Comparison of ENCODE assay signal across 8 cellular contexts in the genomic region with DNA sequence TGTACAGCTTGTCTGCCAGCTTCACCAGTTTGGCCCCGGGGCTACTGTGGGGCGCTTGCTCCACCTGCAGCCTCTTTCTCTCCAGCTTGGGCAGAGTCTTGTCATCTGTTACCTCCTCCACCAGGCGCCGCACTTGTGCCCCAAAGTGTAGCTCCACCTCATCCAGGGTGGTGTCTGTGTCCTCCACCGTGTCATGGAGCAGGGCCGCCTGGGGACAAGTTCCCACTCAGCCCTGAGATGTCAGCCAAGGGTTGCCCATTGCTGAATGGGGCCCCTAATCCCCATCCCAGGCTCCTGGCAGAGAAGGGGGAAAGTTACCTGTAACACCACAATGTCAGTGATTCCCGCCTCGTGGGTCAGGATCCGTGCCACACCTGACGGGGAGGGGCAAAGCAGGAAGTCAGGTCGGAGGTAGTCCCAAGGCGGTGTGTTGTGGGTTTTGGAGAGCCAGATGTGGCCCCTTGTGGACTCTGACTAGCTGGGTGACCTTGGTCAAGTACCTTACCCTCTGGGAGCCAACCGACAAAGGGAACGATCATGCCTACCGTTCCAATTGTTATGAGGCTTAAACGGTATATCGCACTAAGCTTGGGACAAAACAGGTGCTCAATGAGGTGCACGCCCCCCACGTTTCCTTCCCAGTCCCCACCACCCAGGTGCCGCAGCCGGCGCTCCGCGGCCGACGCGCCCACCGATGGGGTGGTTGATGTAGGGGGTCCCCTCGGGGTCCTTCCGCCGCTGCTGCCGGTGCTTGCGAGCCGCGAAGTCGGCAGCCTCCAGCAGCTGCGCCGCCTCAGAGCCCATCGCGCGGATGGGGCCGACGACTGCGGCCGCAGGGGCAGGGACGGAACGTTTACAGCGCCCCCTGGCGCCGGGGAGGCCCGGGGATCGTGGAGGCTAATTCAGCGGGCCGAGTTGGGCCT. TPM values are rescaled to one million over a fixed set of nuclear protein-coding genes. Genes with fewer than 3 reads are reported as not detected.
DNase-seq lines count a peak whose midpoint lies in the region; ATAC-seq and TF ChIP-seq lines count a peak whose summit lies in the region.

A gene with protein sequence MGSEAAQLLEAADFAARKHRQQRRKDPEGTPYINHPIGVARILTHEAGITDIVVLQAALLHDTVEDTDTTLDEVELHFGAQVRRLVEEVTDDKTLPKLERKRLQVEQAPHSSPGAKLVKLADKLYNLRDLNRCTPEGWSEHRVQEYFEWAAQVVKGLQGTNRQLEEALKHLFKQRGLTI (minus strand): TSS at position 813 of the 923 bp plus-strand sequence. CDS start 9 bp downstream, at position 804.

- H3K27ac ChIP-seq in HUES48 (ENCODE audit: low read depth, low read length) (no peak within 1 kb of the TSS), OCI-LY1 (ENCODE audit: low read depth, low read length, poor library complexity, severe bottlenecking) (peak within 1 kb of the TSS; percentile 90)

- H3K9ac ChIP-seq in HUES48 (ENCODE audit: low read depth, low read length) (peak within 1 kb of the TSS; percentile 38), OCI-LY1 (ENCODE audit: low read length) (peak within 1 kb of the TSS; percentile 89)

- H3K9me3 ChIP-seq in HUES48 (ENCODE audit: control insufficient read depth, insufficient read depth, low read length), result no peaks in the 10 kb centered on the region
- no peaks in the 10 kb centered on the region for H3K9me3 ChIP-seq in OCI-LY1 (ENCODE audit: low read length)
- H3K9me3 ChIP-seq in mononuclear cell (ENCODE audit: low read depth, low read length), result no peaks in the 10 kb centered on the region

- H3K27ac Mint-ChIP-seq in Calu3 (ENCODE audit: unreplicated experiment), result peak within 1 kb of the TSS; percentile 96

- DNase-seq in Calu3, result peak; percentile 98
- DNase-seq in activated CD8-positive, alpha-beta memory T cell treated with anti-CD3 and anti-CD28 coated beads, Interleukin-2, amount 50 U/mL, for 4 hours, result peak; percentile 91
- peak; percentile 92 for DNase-seq in epidermal melanocyte (ENCODE audit: insufficient read length, low spot score)
- DNase-seq in stimulated activated CD8-positive, alpha-beta memory T cell treated with anti-CD3 and anti-CD28 coated beads, Interleukin-4, amount 100 ng/mL, for 1 hour (ENCODE audit: low read depth in 2 of 2, low spot score in 1 of 2), result peak; percentile 79 to 84

- H3K27me3 Mint-ChIP-seq in Calu3 (ENCODE audit: unreplicated experiment), result no peaks in the 10 kb centered on the region

- H4K20me1 ChIP-seq in OCI-LY1 (ENCODE audit: insufficient read depth, low read length), result no peaks in the 10 kb centered on the region

- H3K36me3 ChIP-seq in HUES48 (ENCODE audit: control insufficient read depth, insufficient read depth, low read length), result peaks cover 6% of the 10 kb centered on the region
- peaks cover 4% of the 10 kb centered on the region; the same call in 1 of the 2 replicates for H3K36me3 ChIP-seq in OCI-LY1 (ENCODE audit: insufficient read depth, low read length)

- no TSS peak for BruUV-seq in Calu3 (replicated peaks; lab: Mats Ljungman, UMichigan)

- H3K4me1 ChIP-seq in HUES48 (ENCODE audit: control insufficient read depth, insufficient read depth, low read length) (peaks cover 24% of the 10 kb centered on the region), OCI-LY1 (ENCODE audit: insufficient read depth, low read length, severe bottlenecking) (peaks cover 55% of the 10 kb centered on the region), mononuclear cell (ENCODE audit: insufficient read depth, low read length) (peaks cover 75% of the 10 kb centered on the region)

- no peaks in the 10 kb centered on the region for H3K9me3 Mint-ChIP-seq in Calu3 (ENCODE audit: low read depth, unreplicated experiment)

- H3K27me3 ChIP-seq in HUES48 (ENCODE audit: control insufficient read depth, insufficient read depth, low read length), result peaks cover 9% of the 10 kb centered on the region; the same call in 1 of the 2 replicates
- no peaks in the 10 kb centered on the region for H3K27me3 ChIP-seq in OCI-LY1 (ENCODE audit: insufficient read depth, low read length)
- H3K27me3 ChIP-seq in mononuclear cell (ENCODE audit: insufficient read depth, low read length), result no peaks in the 10 kb centered on the region

- TF ChIP-seq CTCF in Calu3 (IDR thresholded peaks at IDR 0.05; ENCODE audit: unreplicated experiment) (peak; percentile 91), OCI-LY1 (IDR thresholded peaks at IDR 0.05; ENCODE audit: low read length) (peak; percentile 92)

- H3K9me2 ChIP-seq in OCI-LY1 (ENCODE audit: low read depth, low read length), result no peaks in the 10 kb centered on the region

- H3K4me1 Mint-ChIP-seq in Calu3 (ENCODE audit: low read depth, unreplicated experiment), result peaks cover 56% of the 10 kb centered on the region

- peaks cover 62% of the 10 kb centered on the region for H3K36me3 Mint-ChIP-seq in Calu3 (ENCODE audit: insufficient read depth, unreplicated experiment)

- peak within 1 kb of the TSS; percentile 84 for H3K4me3 ChIP-seq in HUES48 (ENCODE audit: low read depth, low read length)
- peak within 1 kb of the TSS; percentile 92 for H3K4me3 ChIP-seq in OCI-LY1 (ENCODE audit: low read depth, low read length, poor library complexity, severe bottlenecking)
- peak within 1 kb of the TSS; percentile 67 for H3K4me3 ChIP-seq in mononuclear cell (ENCODE audit: low read length)

- H2AFZ ChIP-seq in OCI-LY1 (ENCODE audit: low read length), result peak within 1 kb of the TSS; percentile 21; the same call in 1 of the 2 replicates

- H3F3A ChIP-seq in OCI-LY1 (ENCODE audit: insufficient read depth, low read length), result no peaks in the 10 kb centered on the region

- H3K4me3 Mint-ChIP-seq in Calu3 (ENCODE audit: low read depth, unreplicated experiment), result peak within 1 kb of the TSS; percentile 92

- peak within 1 kb of the TSS; percentile 95 for H3K4me2 ChIP-seq in OCI-LY1 (ENCODE audit: low read length)

- peak; percentile 44 for ATAC-seq in GM21390 (IDR thresholded peaks at IDR 0.05; ENCODE audit: unreplicated experiment)

- intact Hi-C loops in Calu3 (cut with micrococcal nuclease; ENCODE audit: unreplicated experiment), result loop anchor here (2.0 to 5.0 kb wide), 2 partner anchors 100 to 283 kb away; no protein-coding TSS in a partner anchor

- H3K79me2 ChIP-seq in OCI-LY1 (ENCODE audit: insufficient read depth, low read length), result no peaks in the 10 kb centered on the region

- CTCF ChIA-PET in Calu3 (lab: Charles Lee), result interaction anchor here (0.5 to 3.0 kb wide), 21 partner anchors 17 to 638 kb away, joined by 3 to 18 read pairs (median 5); a partner anchor contains a TSS

RNA-seq across cellular contexts. Expression of the gene that starts here (rescaled TPM):
- total RNA-seq in Calu3 (2022) (25.1 and 26.7 TPM in 2 replicates), mononuclear cell (5.0 TPM)
